Comparison of ENCODE assay signal across 9 cellular contexts in genomic region chr12:93440043-93440835, GRCh38. TPM values are rescaled to one million over a fixed set of nuclear protein-coding genes. Genes with fewer than 3 reads are reported as not detected.
DNase-seq lines count a peak whose midpoint lies in the region; ATAC-seq, FAIRE-seq and TF ChIP-seq lines count a peak whose summit lies in the region.
"Had no signal": no experiment of that assay in that cellular context is flagged by ENCODE, and none has a peak within 500 bp of the region (broad histone marks: within the 10 kb centered on the region; RNA-seq: fewer than 3 reads in every experiment).

No MANE protein-coding gene starts in this region.

- H3K27ac ChIP-seq in kidney (ENCODE audit: low read depth in 2 of 2, low read length in 2 of 2): no peak overlapping the region
- H3K27ac ChIP-seq in thymus (ENCODE audit: low read depth): no peak overlapping the region
- H3K27ac ChIP-seq in body of pancreas: no peak overlapping the region

- peaks cover 7 to 20% of the 10 kb centered on the region in 2 donors for H3K4me1 ChIP-seq in kidney (ENCODE audit: control insufficient read depth in 1 of 2, insufficient read depth in 1 of 2, low read depth in 1 of 2, low read length in 2 of 2)
- H3K4me1 ChIP-seq in thymus (ENCODE audit: control insufficient read depth, insufficient read depth, low read length): peaks cover 23% of the 10 kb centered on the region
- H3K4me1 ChIP-seq in body of pancreas: peaks cover 16% of the 10 kb centered on the region

- H3K36me3 Mint-ChIP-seq in activated T-cell treated with anti-CD3 and anti-CD28 coated beads, Interleukin-2, amount 50 U/mL, for 4 hours (ENCODE audit: insufficient read depth): peaks cover 5% of the 10 kb centered on the region
- peaks cover 21% of the 10 kb centered on the region for H3K36me3 Mint-ChIP-seq in activated naive CD8-positive, alpha-beta T cell treated with anti-CD3 and anti-CD28 coated beads for 36 hours

- peak overlapping the region; percentile 38 to 60 for H3K9ac ChIP-seq in kidney (ENCODE audit: low read length in 2 of 2)

- no peak for FAIRE-seq in kidney (lab: Jason Lieb, UNC)
- FAIRE-seq: G401.6 had no signal

- peak overlapping the region; percentile 94 for H3K27ac Mint-ChIP-seq in activated naive CD8-positive, alpha-beta T cell treated with anti-CD3 and anti-CD28 coated beads for 36 hours

- no peak for DNase-seq in activated T-cell treated with anti-CD3 and anti-CD28 coated beads, Interleukin-2, amount 50 U/mL, for 4 hours
- DNase-seq in activated T-cell treated with anti-CD3 and anti-CD28 coated beads for 4 hours: no peak
- DNase-seq in activated naive CD8-positive, alpha-beta T cell treated with anti-CD3 and anti-CD28 coated beads for 36 hours: no peak
- no peak for DNase-seq in kidney
- DNase-seq in body of pancreas: no peak
- no peak for DNase-seq in A172 (ENCODE audit: low spot score)

- no peaks in the 10 kb centered on the region for H3K27me3 Mint-ChIP-seq in activated T-cell treated with anti-CD3 and anti-CD28 coated beads, Interleukin-2, amount 50 U/mL, for 4 hours (ENCODE audit: low read depth)
- H3K27me3 Mint-ChIP-seq in activated naive CD8-positive, alpha-beta T cell treated with anti-CD3 and anti-CD28 coated beads for 36 hours: no peaks in the 10 kb centered on the region

- H3K4me3 Mint-ChIP-seq in activated T-cell treated with anti-CD3 and anti-CD28 coated beads, Interleukin-2, amount 50 U/mL, for 4 hours: peak overlapping the region; percentile 98
- H3K4me3 Mint-ChIP-seq in activated naive CD8-positive, alpha-beta T cell treated with anti-CD3 and anti-CD28 coated beads for 36 hours: peak overlapping the region; percentile 92

- no peak for TF ChIP-seq POLR2A in body of pancreas (IDR thresholded peaks at IDR 0.05)

- H3K27me3 ChIP-seq in thymus (ENCODE audit: control insufficient read depth, insufficient read depth) (no peaks in the 10 kb centered on the region), body of pancreas (no peaks in the 10 kb centered on the region)

- peaks cover 64% of the 10 kb centered on the region for H3K4me1 Mint-ChIP-seq in activated T-cell treated with anti-CD3 and anti-CD28 coated beads, Interleukin-2, amount 50 U/mL, for 4 hours (ENCODE audit: low read depth)
- H3K4me1 Mint-ChIP-seq in activated naive CD8-positive, alpha-beta T cell treated with anti-CD3 and anti-CD28 coated beads for 36 hours: peaks cover 59% of the 10 kb centered on the region

- TF ChIP-seq CTCF in kidney (IDR thresholded peaks at IDR 0.05; ENCODE audit: borderline replicate concordance, extremely low read depth, insufficient read depth): no peak
- TF ChIP-seq CTCF in body of pancreas (IDR thresholded peaks at IDR 0.05): no peak

- H3K9me3 ChIP-seq in kidney (ENCODE audit: control insufficient read depth in 1 of 2, low read length in 2 of 2): no peaks in the 10 kb centered on the region
- no peaks in the 10 kb centered on the region for H3K9me3 ChIP-seq in thymus (ENCODE audit: control insufficient read depth)
- no peaks in the 10 kb centered on the region for H3K9me3 ChIP-seq in body of pancreas

- H3K9me3 Mint-ChIP-seq in activated T-cell treated with anti-CD3 and anti-CD28 coated beads, Interleukin-2, amount 50 U/mL, for 4 hours: no peaks in the 10 kb centered on the region
- no peaks in the 10 kb centered on the region for H3K9me3 Mint-ChIP-seq in activated naive CD8-positive, alpha-beta T cell treated with anti-CD3 and anti-CD28 coated beads for 36 hours

- intact Hi-C loops in kidney (cut with DNase I) (no loop called here), body of pancreas (cut with DNase I) (no loop called here)

- no peaks in the 10 kb centered on the region for H3K36me3 ChIP-seq in kidney (ENCODE audit: control insufficient read depth in 1 of 2, insufficient read depth in 2 of 2, low read length in 2 of 2)
- no peaks in the 10 kb centered on the region for H3K36me3 ChIP-seq in thymus (ENCODE audit: control insufficient read depth, insufficient read depth)
- no peaks in the 10 kb centered on the region for H3K36me3 ChIP-seq in body of pancreas (replicated peaks in 1 of 2; ENCODE audit: insufficient read depth in 1 of 2, low read depth in 2 of 2)

- no peak for ATAC-seq in activated T-cell treated with anti-CD3 and anti-CD28 coated beads, Interleukin-2, amount 50 U/mL, for 4 hours
- ATAC-seq in body of pancreas (no peak), GM19397 (IDR thresholded peaks at IDR 0.05; ENCODE audit: unreplicated experiment) (no peak)

- H3K4me3 ChIP-seq in kidney (ENCODE audit: low read length in 2 of 2) (peak overlapping the region; percentile 67 to 89), thymus (ENCODE audit: low read length) (peak overlapping the region; percentile 92), body of pancreas (no peak overlapping the region)

- 35% methylated on average over 12 of the region's 12 CpGs for WGBS in thymus
- 14 to 15% methylated on average over 12 of the region's 12 CpGs for WGBS in body of pancreas, 2 donors

RNA-seq across cellular contexts. Expression of gene UBE2N, which starts 1.5 kb away (rescaled TPM):
- 100 to 1,000 TPM; 237 to 241 (median 237) TPM for total RNA-seq in activated T-cell treated with anti-CD3 and anti-CD28 coated beads, Interleukin-2, amount 50 U/mL, for 4 hours
- 100 to 1,000 TPM; 228 to 235 TPM for total RNA-seq in activated naive CD8-positive, alpha-beta T cell treated with anti-CD3 and anti-CD28 coated beads for 36 hours
- 84.7 TPM for total RNA-seq in kidney
- polyA plus RNA-seq in kidney (ENCODE audit: insufficient read depth, low read depth, low replicate concordance): 97.3 TPM
- 91.2 TPM for polyA plus RNA-seq in thymus
- total RNA-seq in body of pancreas: 10 to 100 TPM in 1 of 2 donors, 1 to 10 TPM in 1; 6.9 to 11.2 TPM
- 89.7 and 96.3 TPM in 2 replicates for total RNA-seq in A172 (2014; rRNA removed; shearing (Covaris generic))

RNA-seq across cellular contexts. Expression of gene MRPL42, which starts 27.1 kb away (rescaled TPM):
- 10 to 100 TPM; 62.9 to 98.8 (median 89.2) TPM for total RNA-seq in activated T-cell treated with anti-CD3 and anti-CD28 coated beads, Interleukin-2, amount 50 U/mL, for 4 hours
- 10 to 100 TPM; 92.4 to 93.4 TPM for total RNA-seq in activated naive CD8-positive, alpha-beta T cell treated with anti-CD3 and anti-CD28 coated beads for 36 hours
- total RNA-seq in kidney (66.7 TPM), body of pancreas (10 to 100 TPM; 11.9 to 21.4 TPM)
- polyA plus RNA-seq in kidney (ENCODE audit: insufficient read depth, low read depth, low replicate concordance) (57.6 TPM), thymus (38.2 TPM)
- total RNA-seq in A172 (2014; rRNA removed; shearing (Covaris generic)): 148 and 172 TPM in 2 replicates

Comparison
In these comparisons a context has a peak if more than half of its experiments do, and no peak if none do; other contexts are left out.
1. H3K4me3 ChIP-seq: peak in kidney (2 of 2) and thymus (single experiment); none in body of pancreas (0 of 2).